In the genomic region with DNA sequence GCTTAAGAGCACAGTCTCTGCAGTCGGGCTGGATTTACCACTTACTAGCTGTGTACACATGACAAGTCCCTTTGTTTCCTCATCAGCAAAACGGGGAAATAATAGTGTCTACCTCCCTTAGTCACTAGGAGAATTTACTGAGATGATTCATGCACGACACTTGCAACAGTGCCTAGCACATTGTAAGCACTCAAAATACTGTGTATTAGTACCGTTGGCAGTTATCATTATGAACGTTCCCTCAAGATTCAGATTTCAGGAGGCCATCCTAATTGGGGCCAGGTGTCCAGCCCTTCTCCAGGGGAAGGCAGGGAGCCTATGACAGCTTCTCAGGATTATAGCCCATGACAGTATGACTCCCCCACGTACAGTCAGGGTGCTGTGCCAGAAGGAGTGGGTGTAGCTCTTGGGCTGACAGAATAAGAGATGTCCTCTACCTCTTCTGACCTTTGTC, we compare ENCODE assay signal across 14 cellular contexts.
DNase-seq lines count a peak whose midpoint lies in the region; ATAC-seq and TF ChIP-seq lines count a peak whose summit lies in the region.
"Had no signal": no experiment of that assay in that cellular context is flagged by ENCODE, and none has a peak within 500 bp of the region (broad histone marks: within the 10 kb centered on the region; RNA-seq: fewer than 3 reads in every experiment).

No MANE protein-coding gene starts in this region.

- POLR2A ChIA-PET in HEK293 (lab: Yijun Ruan, JAX), result no interaction called here

- H3K4me3 Mint-ChIP-seq in T-helper 2 cell treated with Interferon-gamma antibody and Interleukin-4, amounts not matched to agents 5 μg/mL and 100 μg/mL, for 36 hours, result no peak overlapping the region
- no peak overlapping the region for H3K4me3 Mint-ChIP-seq in effector memory CD8-positive, alpha-beta T cell

- H3K36me3 ChIP-seq in HEK293 (ENCODE audit: control insufficient read depth in 2 of 2, insufficient read depth in 1 of 2, low read length in 2 of 2) (no peaks in the 10 kb centered on the region), hepatocyte (replicated peaks; ENCODE audit: insufficient read depth, low read depth) (no peaks in the 10 kb centered on the region)
- H3K36me3 ChIP-seq: Peyer's patch, tibial nerve had no signal

- H3K4me1 ChIP-seq in HEK293 (ENCODE audit: control insufficient read depth, insufficient read depth, low read length) (no peaks in the 10 kb centered on the region), hepatocyte (ENCODE audit: insufficient read depth) (peaks cover 7% of the 10 kb centered on the region)
- H3K4me1 ChIP-seq: Peyer's patch, tibial nerve had no signal

- H3K27ac ChIP-seq in HEK293 (ENCODE audit: extremely low read depth, low read depth, low read length), result no peak overlapping the region
- no peak overlapping the region for H3K27ac ChIP-seq in hepatocyte
- H3K27ac ChIP-seq in caudate nucleus (ENCODE audit: low read depth, low read length), result no peak overlapping the region
- H3K27ac ChIP-seq: 22Rv1, coronary artery, Peyer's patch, tibial nerve had no signal

- H2AFZ ChIP-seq in hepatocyte, result no peak overlapping the region

- no peak overlapping the region for H3K4me2 ChIP-seq in hepatocyte

- TF ChIP-seq CTCF in HEK293 (tag by site-specific recombination; IDR thresholded peaks at IDR 0.05), result no peak
- TF ChIP-seq CTCF in hepatocyte (IDR thresholded peaks at IDR 0.05; ENCODE audit: poor library complexity), result no peak

- H3K27me3 ChIP-seq in hepatocyte, result no peaks in the 10 kb centered on the region
- H3K27me3 ChIP-seq: Peyer's patch, tibial nerve had no signal

- no peaks in the 10 kb centered on the region for H3K9me3 Mint-ChIP-seq in T-helper 2 cell treated with Interferon-gamma antibody and Interleukin-4, amounts not matched to agents 5 μg/mL and 100 μg/mL, for 36 hours
- H3K9me3 Mint-ChIP-seq in effector memory CD8-positive, alpha-beta T cell, result no peaks in the 10 kb centered on the region

- 45% methylated on average over 6 of the region's 6 CpGs for WGBS in hepatocyte (ENCODE audit: low lambda C conversion rate, missing lambda C conversion rate)

- no peaks in the 10 kb centered on the region for H3K79me2 ChIP-seq in hepatocyte

- peaks cover 40% of the 10 kb centered on the region for H3K4me1 Mint-ChIP-seq in T-helper 2 cell treated with Interferon-gamma antibody and Interleukin-4, amounts not matched to agents 5 μg/mL and 100 μg/mL, for 36 hours (ENCODE audit: low read depth)
- H3K4me1 Mint-ChIP-seq in effector memory CD8-positive, alpha-beta T cell (ENCODE audit: low read depth in 2 of 2), result peaks cover 25 to 40% of the 10 kb centered on the region in 2 donors

- H3K9me2 ChIP-seq in hepatocyte (replicated peaks; ENCODE audit: insufficient read depth), result no peaks in the 10 kb centered on the region

- CTCF ChIA-PET in HEK293 (lab: Yijun Ruan, JAX), result interaction anchor here (1.6 kb wide), 1 partner anchor 179 kb away, joined by 4 read pairs; a partner anchor contains a TSS

- peak; percentile 10 for DNase-seq in DMS53 (lab: John Stamatoyannopoulos, UW)
- no peak for DNase-seq in DMS53 treated with DMSO at 0.1 percent for 48 hours (lab: John Stamatoyannopoulos, UW; ENCODE audit: unreplicated experiment)
- DNase-seq in T-helper 2 cell treated with Interferon-gamma antibody and Interleukin-4, amounts not matched to agents 5 μg/mL and 100 μg/mL, for 36 hours (ENCODE audit: low spot score), result peak; percentile 21
- peak; percentile 22 for DNase-seq in hepatocyte (ENCODE audit: low spot score)
- DNase-seq in caudate nucleus (lab: John Stamatoyannopoulos, UW), result no peak
- no peak for DNase-seq in effector memory CD8-positive, alpha-beta T cell
- DNase-seq: NCI-H1092; Peyer's patch; stimulated activated CD4-positive, alpha-beta T cell treated with anti-CD3 and anti-CD28 coated beads, Interleukin-4, amount 100 ng/mL, for 1 hour had no signal

- H4K20me1 ChIP-seq in hepatocyte (ENCODE audit: insufficient read depth, poor library complexity, severe bottlenecking), result no peaks in the 10 kb centered on the region

- H3K4me3 ChIP-seq in HEK293 (ENCODE audit: low read depth, low read length) (no peak overlapping the region), hepatocyte (no peak overlapping the region)
- H3K4me3 ChIP-seq: coronary artery, Peyer's patch, tibial nerve had no signal

- no peaks in the 10 kb centered on the region for H3K9me3 ChIP-seq in HEK293 (ENCODE audit: control insufficient read depth, insufficient read depth, low read depth, low read length)
- no peaks in the 10 kb centered on the region for H3K9me3 ChIP-seq in hepatocyte (ENCODE audit: low read depth)
- H3K9me3 ChIP-seq: Peyer's patch, tibial nerve had no signal

- H3K27me3 Mint-ChIP-seq in T-helper 2 cell treated with Interferon-gamma antibody and Interleukin-4, amounts not matched to agents 5 μg/mL and 100 μg/mL, for 36 hours (ENCODE audit: low read depth), result no peaks in the 10 kb centered on the region
- H3K27me3 Mint-ChIP-seq in effector memory CD8-positive, alpha-beta T cell, result no peaks in the 10 kb centered on the region

- no peak overlapping the region for H3K27ac Mint-ChIP-seq in T-helper 2 cell treated with Interferon-gamma antibody and Interleukin-4, amounts not matched to agents 5 μg/mL and 100 μg/mL, for 36 hours
- H3K27ac Mint-ChIP-seq in effector memory CD8-positive, alpha-beta T cell, result peak overlapping the region in 1 of 2 donors; percentile 89

- peaks cover 57% of the 10 kb centered on the region for H3K36me3 Mint-ChIP-seq in T-helper 2 cell treated with Interferon-gamma antibody and Interleukin-4, amounts not matched to agents 5 μg/mL and 100 μg/mL, for 36 hours (ENCODE audit: low read depth)
- peaks cover 31% of the 10 kb centered on the region for H3K36me3 Mint-ChIP-seq in effector memory CD8-positive, alpha-beta T cell (ENCODE audit: insufficient read depth)

- no peak for ATAC-seq in GM18909 (IDR thresholded peaks at IDR 0.05; ENCODE audit: poor library complexity, unreplicated experiment)
- ATAC-seq in effector memory CD8-positive, alpha-beta T cell (replicated peaks), result no peak

TF ChIP-seq in HEK293, 187 proteins besides CTCF, POLR2A, EP300 and RAD21:
- peak; percentile 79 for TF ChIP-seq EGR2 (tag by site-specific recombination; IDR thresholded peaks at IDR 0.05; ENCODE audit: low read depth)
- no peak for TF ChIP-seq ZNF561 (tag by site-specific recombination; IDR thresholded peaks at IDR 0.05; ENCODE audit: borderline replicate concordance)
- TF ChIP-seq, protein P1, sequence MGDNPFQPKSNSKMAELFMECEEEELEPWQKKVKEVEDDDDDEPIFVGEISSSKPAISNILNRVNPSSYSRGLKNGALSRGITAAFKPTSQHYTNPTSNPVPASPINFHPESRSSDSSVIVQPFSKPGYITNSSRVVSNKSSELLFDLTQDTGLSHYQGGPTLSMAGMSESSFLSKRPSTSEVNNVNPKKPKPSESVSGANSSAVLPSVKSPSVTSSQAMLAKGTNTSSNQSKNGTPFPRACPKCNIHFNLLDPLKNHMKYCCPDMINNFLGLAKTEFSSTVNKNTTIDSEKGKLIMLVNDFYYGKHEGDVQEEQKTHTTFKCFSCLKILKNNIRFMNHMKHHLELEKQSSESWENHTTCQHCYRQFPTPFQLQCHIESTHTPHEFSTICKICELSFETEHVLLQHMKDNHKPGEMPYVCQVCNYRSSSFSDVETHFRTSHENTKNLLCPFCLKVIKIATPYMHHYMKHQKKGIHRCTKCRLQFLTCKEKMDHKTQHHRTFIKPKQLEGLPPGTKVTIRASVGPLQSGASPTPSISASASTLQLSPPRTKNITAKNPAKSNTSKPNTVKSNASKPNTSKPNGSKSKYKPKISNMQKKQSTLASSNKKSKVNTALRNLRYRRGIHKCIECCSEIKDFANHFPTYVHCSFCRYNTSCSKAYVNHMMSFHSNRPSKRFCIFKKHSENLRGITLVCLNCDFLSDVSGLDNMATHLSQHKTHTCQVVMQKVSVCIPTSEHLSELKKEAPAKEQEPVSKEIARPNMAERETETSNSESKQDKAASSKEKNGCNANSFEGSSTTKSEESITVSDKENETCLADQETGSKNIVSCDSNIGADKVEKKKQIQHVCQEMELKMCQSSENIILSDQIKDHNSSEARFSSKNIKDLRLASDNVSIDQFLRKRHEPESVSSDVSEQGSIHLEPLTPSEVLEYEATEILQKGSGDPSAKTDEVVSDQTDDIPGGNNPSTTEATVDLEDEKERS (tag by site-specific recombination; IDR thresholded peaks at IDR 0.05), result no peak
- TF ChIP-seq, protein P2, sequence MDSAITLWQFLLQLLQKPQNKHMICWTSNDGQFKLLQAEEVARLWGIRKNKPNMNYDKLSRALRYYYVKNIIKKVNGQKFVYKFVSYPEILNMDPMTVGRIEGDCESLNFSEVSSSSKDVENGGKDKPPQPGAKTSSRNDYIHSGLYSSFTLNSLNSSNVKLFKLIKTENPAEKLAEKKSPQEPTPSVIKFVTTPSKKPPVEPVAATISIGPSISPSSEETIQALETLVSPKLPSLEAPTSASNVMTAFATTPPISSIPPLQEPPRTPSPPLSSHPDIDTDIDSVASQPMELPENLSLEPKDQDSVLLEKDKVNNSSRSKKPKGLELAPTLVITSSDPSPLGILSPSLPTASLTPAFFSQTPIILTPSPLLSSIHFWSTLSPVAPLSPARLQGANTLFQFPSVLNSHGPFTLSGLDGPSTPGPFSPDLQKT (IDR thresholded peaks at IDR 0.05; ENCODE audit: borderline replicate concordance, low read depth, low read length), result no peak
- TF ChIP-seq ZFHX2 (tag by site-specific recombination; conservative IDR thresholded peaks at IDR 0.05), result peak; percentile 74

Comparison
In these comparisons a context has a peak if more than half of its experiments do, and no peak if none do; other contexts are left out.
1. DNase-seq: peak in DMS53 (single experiment), T-helper 2 cell treated with Interferon-gamma antibody and Interleukin-4, amounts not matched to agents 5 μg/mL and 100 μg/mL, for 36 hours (single experiment) and hepatocyte (single experiment); none in DMS53 treated with DMSO at 0.1 percent for 48 hours (single experiment), caudate nucleus (0 of 61) and effector memory CD8-positive, alpha-beta T cell (0 of 3).